In the genomic region with DNA sequence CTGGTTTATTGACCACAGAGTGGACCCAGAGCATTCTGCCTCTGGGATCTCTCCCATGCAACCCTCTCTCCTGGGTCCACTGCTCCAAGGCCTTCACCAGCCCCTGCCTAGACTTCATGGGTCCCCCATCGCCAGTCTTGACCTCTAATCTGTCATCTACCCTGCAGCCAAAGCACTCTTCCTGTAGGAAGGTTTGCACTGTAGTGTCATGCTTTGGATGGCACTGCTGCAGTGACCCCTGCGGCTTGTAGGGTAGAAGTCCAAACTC, we compare ENCODE assay signal across 13 cellular contexts. TPM values are rescaled to one million over a fixed set of nuclear protein-coding genes. Genes with fewer than 3 reads are reported as not detected.
"Had no signal": no experiment of that assay in that cellular context is flagged by ENCODE, and none has a peak within 500 bp of the region (broad histone marks: within the 10 kb centered on the region; RNA-seq: fewer than 3 reads in every experiment).

No MANE protein-coding gene starts in this region.

- H3K27me3 Mint-ChIP-seq: activated naive CD4-positive, alpha-beta T cell treated with anti-CD3 and anti-CD28 coated beads, Interleukin-2, amount 50 U/mL, for 24 hours had no signal

- H3K27ac Mint-ChIP-seq: activated naive CD4-positive, alpha-beta T cell treated with anti-CD3 and anti-CD28 coated beads, Interleukin-2, amount 50 U/mL, for 24 hours; T-helper 1 cell treated with Interleukin-12 subunit alpha and Interleukin-12 subunit beta and Interleukin-4 antibody, amounts not matched to agents 30 μg/mL and 1 μg/mL, for 36 hours had no signal

- H3K4me1 ChIP-seq: pancreas had no signal

- H3K36me3 ChIP-seq: brain microvascular endothelial cell, esophagus squamous epithelium, heart right ventricle, pancreas, tibial artery, vagina had no signal

- DNase-seq: activated CD4-positive, alpha-beta T cell treated with anti-CD3 and anti-CD28 coated beads for 1 hour; brain microvascular endothelial cell; esophagus squamous epithelium; foreskin melanocyte; mammary epithelial cell; stimulated activated CD4-positive, alpha-beta T cell treated with anti-CD3 and anti-CD28 coated beads, Interleukin-4, amount 100 ng/mL, for 24 hours had no signal

- H3K9me3 ChIP-seq: esophagus squamous epithelium, heart right ventricle, pancreas, tibial artery, vagina had no signal

- H3K4me3 Mint-ChIP-seq: activated naive CD4-positive, alpha-beta T cell treated with anti-CD3 and anti-CD28 coated beads, Interleukin-2, amount 50 U/mL, for 24 hours; T-helper 1 cell treated with Interleukin-12 subunit alpha and Interleukin-12 subunit beta and Interleukin-4 antibody, amounts not matched to agents 30 μg/mL and 1 μg/mL, for 36 hours had no signal

- H3K36me3 Mint-ChIP-seq: activated naive CD4-positive, alpha-beta T cell treated with anti-CD3 and anti-CD28 coated beads, Interleukin-2, amount 50 U/mL, for 24 hours had no signal

- H3K9me3 Mint-ChIP-seq: activated naive CD4-positive, alpha-beta T cell treated with anti-CD3 and anti-CD28 coated beads, Interleukin-2, amount 50 U/mL, for 24 hours; T-helper 1 cell treated with Interleukin-12 subunit alpha and Interleukin-12 subunit beta and Interleukin-4 antibody, amounts not matched to agents 30 μg/mL and 1 μg/mL, for 36 hours had no signal

- H3K27ac ChIP-seq: brain microvascular endothelial cell, dorsolateral prefrontal cortex, esophagus squamous epithelium, pancreas, vagina had no signal

- H3K4me3 ChIP-seq: dorsolateral prefrontal cortex, esophagus squamous epithelium, pancreas, vagina had no signal

- H3K27me3 ChIP-seq: brain microvascular endothelial cell, dorsolateral prefrontal cortex, esophagus squamous epithelium, heart right ventricle, pancreas, tibial artery, vagina had no signal

RNA-seq across cellular contexts. Expression of a gene that starts 41.7 kb away (rescaled TPM):
- total RNA-seq: mammary epithelial cell, vagina had no signal
- polyA plus RNA-seq: mammary epithelial cell had no signal
